ENCODE assay signal across 8 cellular contexts in the genomic region with DNA sequence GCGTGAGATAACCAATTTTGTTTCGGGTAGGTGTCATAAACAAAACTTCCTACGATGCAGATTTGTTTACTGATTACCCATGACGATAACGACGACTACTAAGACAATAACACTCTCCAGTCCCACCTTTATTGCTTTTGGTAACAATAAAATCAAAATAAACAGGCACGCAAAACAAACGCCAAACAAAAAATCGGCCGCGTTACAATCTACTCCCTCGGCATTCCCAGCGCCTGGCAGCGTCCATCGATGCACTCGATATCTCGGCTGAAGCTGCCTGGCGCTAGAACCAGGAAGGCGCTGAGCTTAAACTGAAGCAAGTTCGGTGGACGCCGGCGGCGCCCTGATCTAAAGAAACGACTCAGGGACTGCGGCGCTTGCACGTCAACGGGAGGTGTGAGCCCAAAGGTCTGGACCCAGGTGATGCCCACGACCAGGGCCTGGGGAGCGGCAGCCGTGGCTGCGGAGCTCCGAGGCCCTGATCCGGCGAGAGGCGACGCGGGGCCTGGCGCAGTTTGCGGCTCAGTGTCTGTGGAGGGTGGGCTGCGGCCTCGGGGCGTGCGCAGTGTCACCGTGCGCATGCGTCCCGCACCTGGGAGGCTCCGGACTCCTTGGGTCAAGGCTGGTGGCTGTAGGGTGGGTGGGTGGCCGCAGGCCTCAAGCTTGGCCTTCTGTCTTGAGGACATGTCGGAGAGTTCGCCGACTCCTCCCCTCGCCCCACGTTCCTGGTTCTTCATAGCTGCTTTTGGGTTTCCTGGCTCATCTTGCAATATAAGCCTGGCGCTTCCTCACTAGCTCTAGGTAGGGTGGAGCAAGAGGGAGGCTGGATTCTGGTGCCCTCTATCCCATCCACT. TPM values are rescaled to one million over a fixed set of nuclear protein-coding genes. Genes with fewer than 3 reads are reported as not detected.
A peak's percentile ranks its signal among the peaks of the same experiment; 100 is the strongest.
DNase-seq lines count a peak whose midpoint lies in the region; ATAC-seq lines count a peak whose summit lies in the region.

TSS of gene RSRC1 (plus strand) at position 286 of the 854 bp plus-strand sequence. CDS start 12,016 bp downstream, outside the sequence.

- H3K4me1 Mint-ChIP-seq in CD4-positive, alpha-beta memory T cell: peaks cover 43 to 78% (median 52%) of the 10 kb centered on the region in 4 donors
- H3K4me1 Mint-ChIP-seq in effector memory CD8-positive, alpha-beta T cell (ENCODE audit: low read depth in 2 of 2): peaks cover 42 to 70% of the 10 kb centered on the region in 2 donors

- H3K4me1 ChIP-seq in CD4-positive, alpha-beta memory T cell (ENCODE audit: insufficient read depth, low read length): peaks cover 50% of the 10 kb centered on the region
- no peaks in the 10 kb centered on the region for H3K4me1 ChIP-seq in mesendoderm (ENCODE audit: control insufficient read depth, low read depth, low read length)

- POLR2A ChIA-PET in CD4-positive, alpha-beta memory T cell (lab: Charles Lee; ENCODE audit: partially characterized antibody): interaction anchor here (0.8 to 2.1 kb wide), 5 partner anchors 9 to 535 kb away, joined by 3 to 19 read pairs (median 4); partner anchors contain the start of gene GFM1
- POLR2A ChIA-PET in activated CD8-positive, alpha-beta memory T cell treated with anti-CD3 and anti-CD28 coated beads for 36 hours (lab: Charles Lee): interaction anchor here (0.6 to 1.0 kb wide), 4 partner anchors 12 to 534 kb away, joined by 3 to 6 read pairs (median 4); no protein-coding TSS in a partner anchor

- no peak within 1 kb of the TSS for H3K4ac ChIP-seq in mesendoderm (ENCODE audit: low read depth, low read length)

- no peak within 1 kb of the TSS for H4K5ac ChIP-seq in mesendoderm (ENCODE audit: low read length)

- peaks cover 0 to 27% (median 18%) of the 10 kb centered on the region in 8 donors for H3K9me3 Mint-ChIP-seq in CD4-positive, alpha-beta memory T cell
- H3K9me3 Mint-ChIP-seq in effector memory CD8-positive, alpha-beta T cell: no peaks in the 10 kb centered on the region

- peak within 1 kb of the TSS; percentile 95 for H3K56ac ChIP-seq in mesendoderm (ENCODE audit: low read length)

- H2BK5ac ChIP-seq in mesendoderm (ENCODE audit: low read length): peak within 1 kb of the TSS; percentile 95

- no peak within 1 kb of the TSS for H3K18ac ChIP-seq in mesendoderm (ENCODE audit: low read length)

- H3K27ac ChIP-seq in CD4-positive, alpha-beta memory T cell (ENCODE audit: low read depth, low read length): peak within 1 kb of the TSS; percentile 51
- H3K27ac ChIP-seq in mesendoderm (ENCODE audit: low read depth, low read length): peak within 1 kb of the TSS; percentile 84

- peak within 1 kb of the TSS; percentile 64 for H3K4me2 ChIP-seq in mesendoderm (ENCODE audit: low read length)

- peaks cover 29 to 30% of the 10 kb centered on the region in 2 donors for H3K27me3 Mint-ChIP-seq in CD4-positive, alpha-beta memory T cell
- H3K27me3 Mint-ChIP-seq in effector memory CD8-positive, alpha-beta T cell: peaks cover 21 to 36% of the 10 kb centered on the region in 2 donors

- H3K9ac ChIP-seq in mesendoderm (ENCODE audit: low read length): peak within 1 kb of the TSS; percentile 96

- no peak within 1 kb of the TSS for H4K8ac ChIP-seq in mesendoderm (ENCODE audit: low read depth, low read length)

- no peaks in the 10 kb centered on the region for H3K9me3 ChIP-seq in CD4-positive, alpha-beta memory T cell (ENCODE audit: control insufficient read depth in 1 of 2, low read length in 2 of 2)

- H2BK15ac ChIP-seq in mesendoderm (replicated peaks; ENCODE audit: low read depth): no peak within 1 kb of the TSS

- intact Hi-C loops in CD4-positive, alpha-beta memory T cell (cut with micrococcal nuclease): loop anchor here (2.0 to 10.0 kb wide), 5 partner anchors 13 to 1625 kb away; partner anchors contain the start of genes GFM1 and MFSD1

- peaks cover 1% of the 10 kb centered on the region for H3K79me1 ChIP-seq in mesendoderm (ENCODE audit: low read length)

- H2AK5ac ChIP-seq in mesendoderm (ENCODE audit: low read length): no peak within 1 kb of the TSS

- H3K27me3 ChIP-seq in CD4-positive, alpha-beta memory T cell (ENCODE audit: insufficient read depth, low read length): peaks cover 38% of the 10 kb centered on the region
- H3K27me3 ChIP-seq in mesendoderm (ENCODE audit: insufficient read depth, low read length, poor library complexity): peaks cover 2% of the 10 kb centered on the region

- peak within 1 kb of the TSS; percentile 84 to 100 (median 96) for H3K4me3 Mint-ChIP-seq in CD4-positive, alpha-beta memory T cell
- H3K4me3 Mint-ChIP-seq in effector memory CD8-positive, alpha-beta T cell: peak within 1 kb of the TSS; percentile 90 to 96

- H3K27ac Mint-ChIP-seq in CD4-positive, alpha-beta memory T cell: peak within 1 kb of the TSS; percentile 74 to 98 (median 90)
- H3K27ac Mint-ChIP-seq in effector memory CD8-positive, alpha-beta T cell: peak within 1 kb of the TSS; percentile 53 to 90

- CTCF ChIA-PET in CD4-positive, alpha-beta memory T cell (lab: Charles Lee; ENCODE audit: partially characterized antibody): interaction anchor here (1.2 to 1.6 kb wide), 4 partner anchors 10 to 534 kb away, joined by 3 to 4 read pairs (median 4); partner anchors contain the start of gene GFM1
- CTCF ChIA-PET in activated CD8-positive, alpha-beta memory T cell treated with anti-CD3 and anti-CD28 coated beads for 36 hours (lab: Charles Lee): interaction anchor here (0.7 to 1.2 kb wide), 2 partner anchors 10 to 12 kb away, joined by 3 to 5 read pairs; no protein-coding TSS in a partner anchor

- H3K79me2 ChIP-seq in mesendoderm (ENCODE audit: control insufficient read depth, insufficient read depth, low read length): peaks cover 2% of the 10 kb centered on the region

- H3K4me3 ChIP-seq in CD4-positive, alpha-beta memory T cell (ENCODE audit: low read length in 2 of 2): peak within 1 kb of the TSS; percentile 59 to 82
- H3K4me3 ChIP-seq in mesendoderm (ENCODE audit: low read length): peak within 1 kb of the TSS; percentile 98

- H2BK120ac ChIP-seq in mesendoderm (ENCODE audit: low read depth, low read length): no peak within 1 kb of the TSS

- no CpG with 5 or more reads among the region's 57 CpGs for WGBS in mesendoderm (ENCODE audit: extremely low coverage, insufficient coverage, low lambda C conversion rate)

- H3K36me3 Mint-ChIP-seq in CD4-positive, alpha-beta memory T cell: peaks cover 24 to 33% of the 10 kb centered on the region in 2 donors
- peaks cover 30% of the 10 kb centered on the region for H3K36me3 Mint-ChIP-seq in effector memory CD8-positive, alpha-beta T cell (ENCODE audit: insufficient read depth)

- H3K23ac ChIP-seq in mesendoderm (ENCODE audit: low read length): no peak within 1 kb of the TSS

- ATAC-seq in GM19468 (IDR thresholded peaks at IDR 0.05; ENCODE audit: extremely low read depth, unreplicated experiment): peak; percentile 71
- peak; percentile 90 for ATAC-seq in effector memory CD8-positive, alpha-beta T cell (replicated peaks)

- no peaks in the 10 kb centered on the region for H3K36me3 ChIP-seq in CD4-positive, alpha-beta memory T cell (ENCODE audit: insufficient read depth, low read length)
- H3K36me3 ChIP-seq in mesendoderm (ENCODE audit: control insufficient read depth, insufficient read depth, low read length): no peaks in the 10 kb centered on the region

- DNase-seq in CD4-positive, alpha-beta memory T cell: peak; percentile 75 to 84 (median 78)
- DNase-seq in HS-27A (ENCODE audit: low read depth): peak; percentile 82
- peak; percentile 92 to 94 for DNase-seq in NOMO-1 (lab: John Stamatoyannopoulos, UW; ENCODE audit: unreplicated experiment in 2 of 2)
- peak; percentile 65 to 73 (median 68) for DNase-seq in effector memory CD8-positive, alpha-beta T cell
- DNase-seq in mesendoderm: peak; percentile 96
- DNase-seq in stimulated activated CD8-positive, alpha-beta memory T cell treated with anti-CD3 and anti-CD28 coated beads, Interleukin-12 subunit alpha, Interleukin-12 subunit beta, amount 100 ng/mL, for 4 hours (ENCODE audit: low read depth): peak; percentile 57

RNA-seq across cellular contexts. Expression of gene RSRC1, which starts in this region (rescaled TPM):
- total RNA-seq in CD4-positive, alpha-beta memory T cell: 10 to 100 TPM; 34.1 to 35.7 TPM
- polyA plus RNA-seq in CD4-positive, alpha-beta memory T cell: 10 to 100 TPM; 23.4 to 33.2 TPM
- 10 to 100 TPM; 37.8 to 38.2 TPM for total RNA-seq in activated CD8-positive, alpha-beta memory T cell treated with anti-CD3 and anti-CD28 coated beads for 36 hours
- polyA plus RNA-seq in mesendoderm (2013, experiment 1 of 2): 29.6 TPM
- 28.4 TPM for polyA plus RNA-seq in mesendoderm (2013, experiment 2 of 2)

Comparison
In these comparisons a context has a peak if more than half of its experiments do, and no peak if none do; other contexts are left out.
1. Peak in every context shown above with its lines: DNase-seq, ATAC-seq, H3K4me3 ChIP-seq and H3K27ac ChIP-seq.